In the genomic region with DNA sequence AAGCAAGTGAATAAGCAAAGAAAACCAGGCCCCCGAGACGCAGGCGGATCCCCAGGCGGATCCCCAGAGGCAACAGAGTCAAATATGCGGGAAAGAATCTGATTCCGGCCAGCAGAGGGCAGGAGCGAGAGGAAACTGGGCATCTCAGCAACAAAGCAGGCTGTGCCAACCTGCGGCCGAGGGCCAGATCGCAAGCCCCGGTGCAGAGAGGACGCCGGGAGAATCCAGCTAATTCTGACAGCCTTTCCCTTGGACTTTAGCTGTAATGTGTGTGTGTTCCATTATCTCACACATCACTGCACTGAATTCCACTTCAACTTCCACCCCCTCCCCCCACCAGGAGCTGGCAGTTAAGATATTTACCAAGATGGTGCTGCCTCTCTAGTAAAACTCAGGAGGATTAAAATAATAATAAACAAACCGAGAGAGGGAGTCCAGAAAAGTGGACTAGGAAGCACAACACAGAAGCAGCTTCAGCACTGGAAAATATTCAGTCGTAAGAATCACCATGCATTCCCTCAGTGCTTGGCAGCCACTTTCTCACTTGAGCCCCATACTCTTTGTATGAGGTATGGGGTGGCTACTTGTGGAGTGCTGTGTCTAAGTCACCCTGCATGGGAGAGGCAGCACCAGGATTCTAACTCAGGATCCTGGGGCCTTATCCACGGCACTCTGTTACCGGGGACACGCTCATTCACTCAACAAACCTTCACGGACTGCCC, we compare ENCODE assay signal across 8 cellular contexts.
DNase-seq lines count a peak whose midpoint lies in the region; ATAC-seq and TF ChIP-seq lines count a peak whose summit lies in the region.

No MANE protein-coding gene starts in this region.

- H3K27me3 Mint-ChIP-seq in T-cell: peaks cover 0 to 5% of the 10 kb centered on the region in 2 donors

- CTCF ChIA-PET in T-cell (lab: Charles Lee): interaction anchor here (0.6 to 4.0 kb wide), 13 partner anchors 7 to 315 kb away, joined by 3 to 49 read pairs (median 5); no protein-coding TSS in a partner anchor

- DNase-seq in 8988T (peak; percentile 61), NCI-H1417 treated with DMSO at 0.1 percent for 48 hours (lab: John Stamatoyannopoulos, UW) (peak; percentile 67), T-cell (peak; percentile 38 to 81 (median 74)), amniotic stem cell (lab: John Stamatoyannopoulos, UW) (peak; percentile 87), left ventricle myocardium inferior (peak; percentile 88), retina (peak; percentile 91), aorta (peak; percentile 94 to 97)

- H3K4me3 ChIP-seq in left ventricle myocardium inferior (no peak overlapping the region), aorta (ENCODE audit: low read length in 2 of 2) (no peak overlapping the region)

- 18 to 21% methylated on average over 19 of the region's 19 CpGs for WGBS in aorta, 2 donors

- peak overlapping the region; percentile 27 for H3K27ac ChIP-seq in left ventricle myocardium inferior (replicated peaks)
- H3K27ac ChIP-seq in aorta (ENCODE audit: low read depth in 1 of 2, low read length in 2 of 2): peak overlapping the region in 1 of 2 donors; percentile 35

- H3K27me3 ChIP-seq in left ventricle myocardium inferior (ENCODE audit: low read depth): no peaks in the 10 kb centered on the region
- no peaks in the 10 kb centered on the region for H3K27me3 ChIP-seq in aorta (ENCODE audit: control insufficient read depth in 1 of 2, insufficient read depth in 2 of 2, low read length in 1 of 2)

- peaks cover 74 to 78% (median 77%) of the 10 kb centered on the region in 3 donors for H3K4me1 Mint-ChIP-seq in T-cell

- intact Hi-C loops in left ventricle myocardium inferior (cut with micrococcal nuclease): loop anchor here (5.0 to 10.0 kb wide), 2 partner anchors 82 to 115 kb away; no protein-coding TSS in a partner anchor
- intact Hi-C loops in aorta (cut with DNase I): loop anchor here (2.0 to 5.0 kb wide), 3 partner anchors 65 to 116 kb away; a partner anchor contains a TSS

- H3K9me3 ChIP-seq in left ventricle myocardium inferior (replicated peaks) (peaks cover 4% of the 10 kb centered on the region), aorta (ENCODE audit: control insufficient read depth, low read length) (no peaks in the 10 kb centered on the region)

- peak overlapping the region; percentile 69 to 84 for H3K27ac Mint-ChIP-seq in T-cell

- peaks cover 30% of the 10 kb centered on the region for H3K4me1 ChIP-seq in left ventricle myocardium inferior
- peaks cover 0 to 2% of the 10 kb centered on the region in 2 donors for H3K4me1 ChIP-seq in aorta (ENCODE audit: control insufficient read depth in 1 of 2, insufficient read depth in 2 of 2, low read length in 2 of 2)

- TF ChIP-seq CTCF in left ventricle myocardium inferior (IDR thresholded peaks at IDR 0.05; ENCODE audit: borderline replicate concordance): peak; percentile 88

- POLR2A ChIA-PET in T-cell (lab: Charles Lee): interaction anchor here (0.6 to 1.4 kb wide), 4 partner anchors 137 to 1895 kb away, joined by 3 to 9 read pairs (median 6); no protein-coding TSS in a partner anchor

- H3K36me3 ChIP-seq in left ventricle myocardium inferior (no peaks in the 10 kb centered on the region), aorta (ENCODE audit: control insufficient read depth in 1 of 2, insufficient read depth in 2 of 2, low read length in 1 of 2) (no peaks in the 10 kb centered on the region)

- no peaks in the 10 kb centered on the region for H3K36me3 Mint-ChIP-seq in T-cell

- ATAC-seq in GM18873 (IDR thresholded peaks at IDR 0.05; ENCODE audit: low FRiP score, unreplicated experiment) (peak; percentile 34), T-cell (replicated peaks in 1 of 4) (peak; percentile 30 to 52 (median 44)), aorta (ENCODE audit: low FRiP score) (peak; percentile 92)

- H3K4me3 Mint-ChIP-seq in T-cell: peak overlapping the region in 2 of 3 donors; percentile 17 to 77

- no peaks in the 10 kb centered on the region for H3K9me3 Mint-ChIP-seq in T-cell

Comparison
In these comparisons a context has a peak if more than half of its experiments do, and no peak if none do; other contexts are left out.
1. ATAC-seq: peak in every context shown above with its lines; median percentile 92 in aorta; 44 in T-cell; 34 in GM18873.